In the genomic region with DNA sequence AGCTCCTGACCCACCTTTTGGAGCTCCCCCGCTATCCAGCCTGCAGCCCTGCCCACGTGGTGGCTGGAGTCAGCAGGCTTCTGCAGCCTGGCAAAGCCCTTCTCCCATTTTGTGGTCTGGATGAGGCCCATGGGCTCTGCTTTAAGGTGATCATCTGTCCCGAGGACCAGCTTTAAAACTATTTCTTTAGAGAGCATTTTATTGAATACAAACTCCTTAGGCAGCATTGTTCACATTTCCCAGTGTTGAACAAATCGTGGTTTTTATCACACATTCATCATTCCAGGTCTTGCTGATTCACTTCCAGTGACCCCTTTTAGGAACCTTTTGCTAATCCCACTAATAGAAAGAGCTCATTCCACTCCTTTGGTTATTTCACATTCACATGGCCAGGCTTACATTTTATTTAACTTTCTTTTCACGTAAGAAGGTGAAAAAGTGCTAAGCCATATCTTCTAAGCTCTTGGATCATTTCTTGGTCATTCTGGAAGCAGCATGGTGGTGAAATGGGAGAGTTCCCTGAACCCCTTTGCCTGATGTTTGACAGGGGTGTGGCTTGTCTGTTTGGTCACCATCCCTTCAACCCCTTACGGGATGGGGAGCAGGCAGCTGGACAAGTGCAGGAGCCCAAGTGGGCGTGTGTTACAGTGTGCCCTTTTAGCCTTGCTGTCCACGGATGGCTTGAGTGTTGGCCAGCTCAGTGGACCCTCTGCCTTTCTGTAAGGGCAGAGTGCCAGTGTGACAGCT, we compare ENCODE assay signal across 16 cellular contexts.
A peak's percentile ranks its signal among the peaks of the same experiment; 100 is the strongest.
DNase-seq lines count a peak whose midpoint lies in the region; ATAC-seq and TF ChIP-seq lines count a peak whose summit lies in the region.
"Had no signal": no experiment of that assay in that cellular context is flagged by ENCODE, and none has a peak within 500 bp of the region (broad histone marks: within the 10 kb centered on the region; RNA-seq: fewer than 3 reads in every experiment).

No MANE protein-coding gene starts in this region.

- CTCF ChIA-PET in AG04450 (lab: Charles Lee) = interaction anchor here (0.6 to 1.8 kb wide), 4 partner anchors 8 to 114 kb away, joined by 3 to 14 read pairs (median 4); no protein-coding TSS in a partner anchor

- H3K36me3 ChIP-seq in tibial artery = no peaks in the 10 kb centered on the region

- POLR2A ChIA-PET in AG04450 (lab: Yijun Ruan, JAX) = interaction anchor here (0.7 to 1.7 kb wide), 3 partner anchors 9 to 46 kb away, joined by 4 to 10 read pairs (median 6); no protein-coding TSS in a partner anchor

- H3K4me3 ChIP-seq in AG04450 (ENCODE audit: low read depth, low read length) (no peak overlapping the region), tibial artery (no peak overlapping the region)

- DNase-seq in AG04450 (ENCODE audit: low read depth, low spot score) (peak; percentile 72), HS-27A (ENCODE audit: low read depth) (peak; percentile 54), amniotic stem cell (lab: John Stamatoyannopoulos, UW) (peak; percentile 32), glomerular visceral epithelial cell (ENCODE audit: extremely low spot score) (peak; percentile 54), tibial artery (no peak), Ammon's horn (ENCODE audit: low spot score) (no peak)
- DNase-seq: activated CD4-positive, alpha-beta T cell treated with anti-CD3 and anti-CD28 coated beads, Interleukin-2, amount 10 ng/mL, durations not matched to agents 24 days and 14 days; activated T-cell treated with anti-CD3 and anti-CD28 coated beads, Interleukin-2, amount 50 U/mL, for 24 hours; AML-193; immature natural killer cell; NCI-H1436 treated with DMSO at 0.1 percent for 48 hours; NCI-H446; stimulated activated CD4-positive, alpha-beta T cell treated with anti-CD3 and anti-CD28 coated beads, Interleukin-15, amount 100 ng/mL, for 24 hours had no signal

- H3K4me1 ChIP-seq in tibial artery = no peaks in the 10 kb centered on the region
- H3K4me1 ChIP-seq: parathyroid adenoma had no signal

- H3K27ac ChIP-seq in AG04450 (ENCODE audit: low read depth, low read length) = peak overlapping the region; percentile 93
- H3K27ac ChIP-seq in tibial artery = no peak overlapping the region
- H3K27ac ChIP-seq: parathyroid adenoma had no signal

- H3K9me3 ChIP-seq in AG04450 (ENCODE audit: control insufficient read depth, insufficient read depth, low read length) = peaks cover 5% of the 10 kb centered on the region
- peaks cover 0 to 11% (median 5%) of the 10 kb centered on the region in 3 donors for H3K9me3 ChIP-seq in tibial artery

- no peak for ATAC-seq in GM18907 (IDR thresholded peaks at IDR 0.05; ENCODE audit: unreplicated experiment)
- no peak for ATAC-seq in HG02885 (IDR thresholded peaks at IDR 0.05; ENCODE audit: poor library complexity, unreplicated experiment)

- intact Hi-C loops in tibial artery (cut with DNase I; ENCODE audit: low total_unique reads) = no loop called here

- TF ChIP-seq CTCF in AG04450 (IDR thresholded peaks at IDR 0.05; ENCODE audit: low read depth, low read length) = no peak
- no peak for TF ChIP-seq CTCF in tibial artery (IDR thresholded peaks at IDR 0.05)

- no peaks in the 10 kb centered on the region for H3K27me3 ChIP-seq in AG04450 (ENCODE audit: control insufficient read depth, insufficient read depth, low read length)
- no peaks in the 10 kb centered on the region for H3K27me3 ChIP-seq in tibial artery

Comparison
In these comparisons a context has a peak if more than half of its experiments do, and no peak if none do; other contexts are left out.
1. DNase-seq: peak in AG04450 (single experiment), HS-27A (single experiment), amniotic stem cell (single experiment) and glomerular visceral epithelial cell (single experiment); none in tibial artery (0 of 2) and Ammon's horn (single experiment).